Comparison of ENCODE assay signal across 22 cellular contexts in the genomic region with DNA sequence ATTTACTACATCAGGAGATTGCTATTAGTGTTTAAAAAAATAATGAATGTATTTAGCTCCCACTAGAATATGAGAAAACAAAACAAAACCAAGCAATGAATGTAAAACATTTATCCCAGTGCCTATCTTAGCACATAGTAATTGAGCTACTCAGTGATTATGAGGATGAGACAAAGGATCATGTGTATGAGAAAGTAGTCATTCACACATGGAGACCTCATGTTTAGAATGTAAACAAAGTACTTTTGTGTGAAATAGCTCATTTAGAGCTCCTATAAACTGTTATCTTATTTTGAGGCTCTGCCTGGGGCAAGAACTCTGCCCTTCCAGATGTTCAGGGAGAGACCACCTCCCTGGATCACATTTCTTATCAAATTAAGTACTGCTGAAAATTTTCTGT.
DNase-seq lines count a peak whose midpoint lies in the region; FAIRE-seq and TF ChIP-seq lines count a peak whose summit lies in the region.
"Had no signal": no experiment of that assay in that cellular context is flagged by ENCODE, and none has a peak within 500 bp of the region (broad histone marks: within the 10 kb centered on the region; RNA-seq: fewer than 3 reads in every experiment).

No MANE protein-coding gene starts in this region.

- no peak overlapping the region for H3K4ac ChIP-seq in mesendoderm (ENCODE audit: low read depth, low read length)

- H3K36me3 ChIP-seq in mesendoderm (ENCODE audit: control insufficient read depth, insufficient read depth, low read length) = no peaks in the 10 kb centered on the region
- H3K36me3 ChIP-seq: BLaER1 treated with 17β-estradiol and CSF1 and Interleukin-3, amounts not matched to agents 10 nM and 100 nM had no signal

- no peaks in the 10 kb centered on the region for H3K27me3 ChIP-seq in mesendoderm (ENCODE audit: insufficient read depth, low read length, poor library complexity)
- H3K27me3 ChIP-seq: BLaER1 treated with 17β-estradiol and CSF1 and Interleukin-3, amounts not matched to agents 10 nM and 100 nM had no signal

- no peaks in the 10 kb centered on the region for H3K79me1 ChIP-seq in mesendoderm (ENCODE audit: low read length)

- H3K79me2 ChIP-seq in mesendoderm (ENCODE audit: control insufficient read depth, insufficient read depth, low read length) = no peaks in the 10 kb centered on the region

- no peak overlapping the region for H3K9ac ChIP-seq in mesendoderm (ENCODE audit: low read length)
- H3K9ac ChIP-seq: BLaER1 treated with 17β-estradiol and CSF1 and Interleukin-3, amounts not matched to agents 10 nM and 100 nM had no signal

- no peak overlapping the region for H2BK5ac ChIP-seq in mesendoderm (ENCODE audit: low read length)

- TF ChIP-seq POLR2A in GM12891 (IDR thresholded peaks at IDR 0.05; ENCODE audit: low read depth, low read length) = no peak

- no peaks in the 10 kb centered on the region for H3K4me1 ChIP-seq in mesendoderm (ENCODE audit: control insufficient read depth, low read depth, low read length)
- H3K4me1 ChIP-seq: A549 had no signal

- H2BK15ac ChIP-seq in mesendoderm (replicated peaks; ENCODE audit: low read depth) = no peak overlapping the region

- no peak overlapping the region for H3K18ac ChIP-seq in mesendoderm (ENCODE audit: low read length)

- peak; percentile 1 for DNase-seq in NCI-H146 (lab: John Stamatoyannopoulos, UW)
- DNase-seq in NCI-H146 treated with DMSO at 0.1 percent for 48 hours (lab: John Stamatoyannopoulos, UW; ENCODE audit: unreplicated experiment) = no peak
- peak; percentile 87 for DNase-seq in foreskin melanocyte
- DNase-seq in mesendoderm = peak; percentile 36
- DNase-seq in NCI-H2227 (lab: John Stamatoyannopoulos, UW; ENCODE audit: unreplicated experiment) = no peak
- no peak for DNase-seq in GM12891 (ENCODE audit: insufficient read length, low spot score)
- DNase-seq in HuH-7 (ENCODE audit: low spot score) = no peak
- DNase-seq: AML-193; Caco-2; Calu3; CD4-positive, alpha-beta T cell; CD8-positive, alpha-beta T cell; DMS79 treated with DMSO at 0.1 percent for 48 hours; GF-D8 had no signal

- no peak overlapping the region for H3K23ac ChIP-seq in mesendoderm (ENCODE audit: low read length)

- H2AK5ac ChIP-seq in mesendoderm (ENCODE audit: low read length) = no peak overlapping the region

- no peak overlapping the region for H3K56ac ChIP-seq in mesendoderm (ENCODE audit: low read length)

- H4K5ac ChIP-seq in mesendoderm (ENCODE audit: low read length) = no peak overlapping the region

- H3K4me3 ChIP-seq in mesendoderm (ENCODE audit: low read length) = no peak overlapping the region
- H3K4me3 ChIP-seq: A549; BLaER1 treated with 17β-estradiol and CSF1 and Interleukin-3, amounts not matched to agents 10 nM and 100 nM had no signal

- no peak overlapping the region for H4K8ac ChIP-seq in mesendoderm (ENCODE audit: low read depth, low read length)

- H3K27ac ChIP-seq in mesendoderm (ENCODE audit: low read depth, low read length) = no peak overlapping the region
- H3K27ac ChIP-seq: 22Rv1; A549; BLaER1 treated with 17β-estradiol and CSF1 and Interleukin-3, amounts not matched to agents 10 nM and 100 nM; C4-2B had no signal

- FAIRE-seq in GM12891 (lab: Jason Lieb, UNC) = no peak
- FAIRE-seq: A549, D721Med, G401.6, GM12892, GM18507 had no signal

- no peak overlapping the region for H2BK120ac ChIP-seq in mesendoderm (ENCODE audit: low read depth, low read length)

- no peak overlapping the region for H3K4me2 ChIP-seq in mesendoderm (ENCODE audit: low read length)
- H3K4me2 ChIP-seq: A549; BLaER1 treated with 17β-estradiol and CSF1 and Interleukin-3, amounts not matched to agents 10 nM and 100 nM had no signal

TF ChIP-seq in GM12891, 5 proteins besides CTCF, POLR2A, EP300 and RAD21:
- no peak for TF ChIP-seq POU2F2 (IDR thresholded peaks at IDR 0.05; ENCODE audit: low read depth, low read length)
- no peak for TF ChIP-seq PAX5 (IDR thresholded peaks at IDR 0.05; ENCODE audit: insufficient read depth, low read length, severe bottlenecking)
- no peak for TF ChIP-seq POLR2AphosphoS5 (IDR thresholded peaks at IDR 0.05; ENCODE audit: low read depth, low read length)
- no peak for TF ChIP-seq TAF1 (IDR thresholded peaks at IDR 0.05; ENCODE audit: low read depth, low read length)
- TF ChIP-seq SPI1 (IDR thresholded peaks at IDR 0.05; ENCODE audit: low read depth, low read length) = no peak

Comparison
In these comparisons a context has a peak if more than half of its experiments do, and no peak if none do; other contexts are left out.
1. DNase-seq: peak in NCI-H146 (single experiment), foreskin melanocyte (single experiment) and mesendoderm (single experiment); none in NCI-H146 treated with DMSO at 0.1 percent for 48 hours (single experiment), NCI-H2227 (single experiment), GM12891 (single experiment) and HuH-7 (single experiment).